In genomic region chr9:134897584-134898170, GRCh38 we compare ENCODE assay signal across 16 cellular contexts. TPM values are rescaled to one million over a fixed set of nuclear protein-coding genes. Genes with fewer than 3 reads are reported as not detected.
"Had no signal": no experiment of that assay in that cellular context is flagged by ENCODE, and none has a peak within 500 bp of the region (broad histone marks: within the 10 kb centered on the region; RNA-seq: fewer than 3 reads in every experiment).

No MANE protein-coding gene starts in this region.

- ATAC-seq: activated CD4-positive, CD25-positive, alpha-beta regulatory T cell treated with anti-CD3 and anti-CD28 coated beads, Interleukin-2, amount 50 U/mL, for 24 hours; activated naive CD8-positive, alpha-beta T cell treated with anti-CD3 and anti-CD28 coated beads, Interleukin-2, amount 50 U/mL, for 24 hours; mucosa of descending colon; naive thymus-derived CD4-positive, alpha-beta T cell; pancreas had no signal

- H3K36me3 ChIP-seq: breast epithelium, pancreas had no signal

- H3K4me3 Mint-ChIP-seq: activated naive CD8-positive, alpha-beta T cell treated with anti-CD3 and anti-CD28 coated beads, Interleukin-2, amount 50 U/mL, for 24 hours; memory B cell; naive thymus-derived CD4-positive, alpha-beta T cell had no signal

- H3K27me3 ChIP-seq: breast epithelium, pancreas had no signal

- H3K9me3 ChIP-seq: mucosa of descending colon, pancreas had no signal

- H3K4me1 Mint-ChIP-seq: memory B cell; naive thymus-derived CD4-positive, alpha-beta T cell had no signal

- H3K27ac Mint-ChIP-seq: activated naive CD8-positive, alpha-beta T cell treated with anti-CD3 and anti-CD28 coated beads, Interleukin-2, amount 50 U/mL, for 24 hours; memory B cell; naive thymus-derived CD4-positive, alpha-beta T cell had no signal

- H3K4me1 ChIP-seq: pancreas had no signal

- H3K27ac ChIP-seq: pancreas had no signal

- DNase-seq: activated CD4-positive, alpha-beta T cell treated with anti-CD3 and anti-CD28 coated beads, Interleukin-2, amount 50 U/mL, for 1 hour; activated naive CD4-positive, alpha-beta T cell treated with Interleukin-2 at 50 U/mL for 16 hours; activated naive CD8-positive, alpha-beta T cell treated with anti-CD3 and anti-CD28 coated beads, Interleukin-2, amount 50 U/mL, for 24 hours; mucosa of descending colon; naive thymus-derived CD4-positive, alpha-beta T cell; pancreas; stimulated activated CD4-positive, alpha-beta T cell treated with anti-CD3 and anti-CD28 coated beads, Interleukin-4, amount 100 ng/mL, for 24 hours; stimulated activated naive CD4-positive, alpha-beta T cell; substantia nigra had no signal

- H3K4me3 ChIP-seq: breast epithelium, mucosa of descending colon, pancreas, skin epidermis had no signal

RNA-seq across cellular contexts. Expression of gene FCN2, which starts 17.1 kb away (rescaled TPM):
- total RNA-seq: cerebellum; mucosa of descending colon; naive thymus-derived CD4-positive, alpha-beta T cell; renal cortical epithelial cell; SK-MEL-5 had no signal

RNA-seq across cellular contexts. Expression of gene FCN1, which starts 20.0 kb away (rescaled TPM):
- total RNA-seq: renal cortical epithelial cell, SK-MEL-5 had no signal
